In genomic region chr9:129458663-129459549, GRCh38 we compare ENCODE assay signal across 8 cellular contexts.
A peak's percentile ranks its signal among the peaks of the same experiment; 100 is the strongest.
DNase-seq lines count a peak whose midpoint lies in the region; ATAC-seq lines count a peak whose summit lies in the region.

No MANE protein-coding gene starts in this region.

- peak overlapping the region; percentile 39 for H3K4me3 Mint-ChIP-seq in activated naive CD4-positive, alpha-beta T cell treated with anti-CD3 and anti-CD28 coated beads for 36 hours
- H3K4me3 Mint-ChIP-seq in immature natural killer cell: peak overlapping the region; percentile 36 to 73 (median 67)

- CTCF ChIA-PET in activated naive CD4-positive, alpha-beta T cell treated with anti-CD3 and anti-CD28 coated beads for 36 hours (lab: Charles Lee): interaction anchor here (0.6 to 2.3 kb wide), 5 partner anchors 25 to 316 kb away, joined by 3 to 8 read pairs (median 3); no protein-coding TSS in a partner anchor

- H3K27me3 Mint-ChIP-seq in activated naive CD4-positive, alpha-beta T cell treated with anti-CD3 and anti-CD28 coated beads for 36 hours (ENCODE audit: low read depth): no peaks in the 10 kb centered on the region
- peaks cover 19 to 29% (median 20%) of the 10 kb centered on the region in 3 donors for H3K27me3 Mint-ChIP-seq in immature natural killer cell (ENCODE audit: low read depth in 3 of 3)

- ATAC-seq in GM18511 (IDR thresholded peaks at IDR 0.05; ENCODE audit: unreplicated experiment): no peak
- no peak for ATAC-seq in HG03175 (IDR thresholded peaks at IDR 0.05; ENCODE audit: unreplicated experiment)

- H3K4me1 Mint-ChIP-seq in activated naive CD4-positive, alpha-beta T cell treated with anti-CD3 and anti-CD28 coated beads for 36 hours (ENCODE audit: low read depth): peaks cover 25% of the 10 kb centered on the region
- H3K4me1 Mint-ChIP-seq in immature natural killer cell: peaks cover 42 to 51% of the 10 kb centered on the region in 2 donors

- peak overlapping the region; percentile 36 for H3K27ac Mint-ChIP-seq in activated naive CD4-positive, alpha-beta T cell treated with anti-CD3 and anti-CD28 coated beads for 36 hours
- H3K27ac Mint-ChIP-seq in immature natural killer cell: peak overlapping the region; percentile 90 to 97 (median 96)

- H3K36me3 Mint-ChIP-seq in activated naive CD4-positive, alpha-beta T cell treated with anti-CD3 and anti-CD28 coated beads for 36 hours (ENCODE audit: low read depth): no peaks in the 10 kb centered on the region
- H3K36me3 Mint-ChIP-seq in immature natural killer cell: no peaks in the 10 kb centered on the region

- intact Hi-C loops in activated naive CD4-positive, alpha-beta T cell treated with anti-CD3 and anti-CD28 coated beads for 36 hours (cut with micrococcal nuclease): no loop called here

- peak; percentile 52 for DNase-seq in EH (ENCODE audit: low read depth)
- peak; percentile 62 for DNase-seq in NCI-H2107 (lab: John Stamatoyannopoulos, UW)
- peak; percentile 32 for DNase-seq in activated naive CD4-positive, alpha-beta T cell treated with anti-CD3 and anti-CD28 coated beads for 36 hours
- DNase-seq in immature natural killer cell: peak; percentile 57 to 65 (median 61)
- peak; percentile 30 for DNase-seq in stimulated activated CD4-positive, alpha-beta T cell treated with anti-CD3 and anti-CD28 coated beads, Interleukin-4, amount 100 ng/mL, for 1 hour
- no peak for DNase-seq in NCI-H2196 treated with DMSO at 0.1 percent for 48 hours (lab: John Stamatoyannopoulos, UW; ENCODE audit: unreplicated experiment)

- H3K9me3 Mint-ChIP-seq in activated naive CD4-positive, alpha-beta T cell treated with anti-CD3 and anti-CD28 coated beads for 36 hours: no peaks in the 10 kb centered on the region
- H3K9me3 Mint-ChIP-seq in immature natural killer cell: peaks cover 0 to 2% (median 0%) of the 10 kb centered on the region in 6 donors
